ENCODE assay signal across 11 cellular contexts in genomic region chr17:32627233-32628008, GRCh38.
A peak's percentile ranks its signal among the peaks of the same experiment; 100 is the strongest.
DNase-seq lines count a peak whose midpoint lies in the region; ATAC-seq and TF ChIP-seq lines count a peak whose summit lies in the region.
"Had no signal": no experiment of that assay in that cellular context is flagged by ENCODE, and none has a peak within 500 bp of the region (broad histone marks: within the 10 kb centered on the region; RNA-seq: fewer than 3 reads in every experiment).

No MANE protein-coding gene starts in this region.

- peak overlapping the region; percentile 32 for H3K27ac ChIP-seq in mesodermal cell (ENCODE audit: low read depth, low read length, severe bottlenecking)

- H3K36me3 ChIP-seq in mesodermal cell (ENCODE audit: control insufficient read depth, insufficient read depth, low read length), result no peaks in the 10 kb centered on the region

- TF ChIP-seq CTCF in cardiac fibroblast (IDR thresholded peaks at IDR 0.05; ENCODE audit: low read depth, low read length), result no peak

- peaks cover 7% of the 10 kb centered on the region for H3K4me1 ChIP-seq in mesodermal cell (ENCODE audit: control insufficient read depth, insufficient read depth, low read length, poor library complexity, severe bottlenecking)

- H3K9me3 ChIP-seq in mesodermal cell (ENCODE audit: control insufficient read depth, low read length), result no peaks in the 10 kb centered on the region

- no peak overlapping the region for H3K4me3 ChIP-seq in cardiac fibroblast (replicated peaks in 1 of 2; ENCODE audit: low read depth in 2 of 2, low read length in 2 of 2)
- H3K4me3 ChIP-seq in mesodermal cell (ENCODE audit: extremely low read depth, insufficient read depth, low read length, poor library complexity, severe bottlenecking), result no peak overlapping the region

- 42 to 44% methylated on average over 9 to 11 of the region's 15 CpGs for WGBS in mesodermal cell (ENCODE audit: insufficient coverage in 2 of 2), 2 experiments

- DNase-seq in EH (ENCODE audit: low read depth) (peak; percentile 42), NCI-H2107 (lab: John Stamatoyannopoulos, UW) (peak; percentile 36), cardiac fibroblast (ENCODE audit: low read depth in 2 of 2) (peak; percentile 14 to 62)
- DNase-seq: activated CD8-positive, alpha-beta memory T cell treated with anti-CD3 and anti-CD28 coated beads, Interleukin-2, amount 50 U/mL, for 4 hours; Calu3; erythroblast had no signal

- no peak for ATAC-seq in HG03457 (IDR thresholded peaks at IDR 0.05; ENCODE audit: unreplicated experiment)
- no peak for ATAC-seq in GM19035 (IDR thresholded peaks at IDR 0.05; ENCODE audit: unreplicated experiment)
- ATAC-seq in HG03571 (IDR thresholded peaks at IDR 0.05; ENCODE audit: unreplicated experiment), result no peak
- no peak for ATAC-seq in GM18511 (IDR thresholded peaks at IDR 0.05; ENCODE audit: unreplicated experiment)
